In the genomic region with DNA sequence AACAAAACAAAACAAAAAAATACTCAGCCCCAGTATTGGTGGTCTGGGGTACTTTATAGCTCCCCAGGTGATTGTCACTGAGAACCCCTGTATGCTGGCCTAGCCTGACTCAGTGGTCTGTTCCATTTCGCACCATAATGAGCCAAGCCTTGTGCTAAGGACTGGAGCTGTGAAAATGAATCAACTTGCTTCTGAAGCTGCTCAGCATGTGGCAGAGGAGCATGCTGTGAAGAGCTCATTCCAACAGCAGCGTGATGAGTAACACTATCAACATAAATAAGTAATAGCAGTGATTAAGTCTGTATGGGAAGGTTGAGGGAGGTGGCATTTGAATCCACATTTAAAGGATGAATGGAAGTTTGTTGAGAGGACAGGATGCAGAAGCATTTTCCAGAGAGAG, we compare ENCODE assay signal across 16 cellular contexts.
DNase-seq lines count a peak whose midpoint lies in the region; ATAC-seq, FAIRE-seq and TF ChIP-seq lines count a peak whose summit lies in the region.
"Had no signal": no experiment of that assay in that cellular context is flagged by ENCODE, and none has a peak within 500 bp of the region (broad histone marks: within the 10 kb centered on the region; RNA-seq: fewer than 3 reads in every experiment).

No MANE protein-coding gene starts in this region.

- peak; percentile 36 for FAIRE-seq in bronchial epithelial cell (lab: Jason Lieb, UNC)
- FAIRE-seq: HTR-8/SVneo, TTC549 had no signal

- no peak overlapping the region for H2BK5ac ChIP-seq in mesendoderm (ENCODE audit: low read length)

- H3K23ac ChIP-seq in mesendoderm (ENCODE audit: low read length), result no peak overlapping the region

- no peak overlapping the region for H3K56ac ChIP-seq in mesendoderm (ENCODE audit: low read length)

- peak overlapping the region; percentile 74 for H3K4ac ChIP-seq in mesendoderm (ENCODE audit: low read depth, low read length)

- no peak overlapping the region for H3K4me3 ChIP-seq in bronchial epithelial cell (ENCODE audit: low read depth, low read length)
- no peak overlapping the region for H3K4me3 ChIP-seq in mesendoderm (ENCODE audit: low read length)
- H3K4me3 ChIP-seq: BLaER1 treated with 17β-estradiol and CSF1 and Interleukin-3, amounts not matched to agents 10 nM and 100 nM; lung had no signal

- no peak overlapping the region for H2BK120ac ChIP-seq in mesendoderm (ENCODE audit: low read depth, low read length)

- H3K36me3 ChIP-seq in bronchial epithelial cell (ENCODE audit: control insufficient read depth, insufficient read depth, low read length) (no peaks in the 10 kb centered on the region), mesendoderm (ENCODE audit: control insufficient read depth, insufficient read depth, low read length) (no peaks in the 10 kb centered on the region)
- H3K36me3 ChIP-seq: BLaER1 treated with 17β-estradiol and CSF1 and Interleukin-3, amounts not matched to agents 10 nM and 100 nM had no signal

- no peak overlapping the region for H3K9ac ChIP-seq in mesendoderm (ENCODE audit: low read length)
- H3K9ac ChIP-seq: BLaER1 treated with 17β-estradiol and CSF1 and Interleukin-3, amounts not matched to agents 10 nM and 100 nM had no signal

- no peaks in the 10 kb centered on the region for H3K79me1 ChIP-seq in mesendoderm (ENCODE audit: low read length)

- no peak overlapping the region for H2AK5ac ChIP-seq in mesendoderm (ENCODE audit: low read length)

- H3K18ac ChIP-seq in mesendoderm (ENCODE audit: low read length), result no peak overlapping the region

- H3K4me1 ChIP-seq in mesendoderm (ENCODE audit: control insufficient read depth, low read depth, low read length), result peaks cover 26% of the 10 kb centered on the region
- H3K4me1 ChIP-seq: BLaER1 treated with 17β-estradiol and CSF1 and Interleukin-3, amounts not matched to agents 10 nM and 100 nM had no signal

- no peaks in the 10 kb centered on the region for H3K79me2 ChIP-seq in mesendoderm (ENCODE audit: control insufficient read depth, insufficient read depth, low read length)

- H3K4me2 ChIP-seq in mesendoderm (ENCODE audit: low read length), result no peak overlapping the region
- H3K4me2 ChIP-seq: BLaER1 treated with 17β-estradiol and CSF1 and Interleukin-3, amounts not matched to agents 10 nM and 100 nM had no signal

- no peak overlapping the region for H2BK15ac ChIP-seq in mesendoderm (replicated peaks; ENCODE audit: low read depth)

- no peak for TF ChIP-seq CTCF in bronchial epithelial cell (IDR thresholded peaks at IDR 0.05; ENCODE audit: insufficient read depth, low read length, severe bottlenecking)

- DNase-seq in EL, result peak; percentile 39
- DNase-seq in NCI-H2227 (lab: John Stamatoyannopoulos, UW; ENCODE audit: unreplicated experiment), result peak; percentile 46
- DNase-seq in bronchial epithelial cell (ENCODE audit: low read depth), result peak; percentile 92
- DNase-seq in mesendoderm, result peak; percentile 98
- no peak for DNase-seq in NCI-H1105 (lab: John Stamatoyannopoulos, UW)
- no peak for DNase-seq in DMS79 treated with DMSO at 0.1 percent for 48 hours (lab: John Stamatoyannopoulos, UW)
- DNase-seq in stimulated activated CD8-positive, alpha-beta memory T cell treated with anti-CD3 and anti-CD28 coated beads, Interleukin-4, amount 100 ng/mL, for 48 hours, result no peak
- DNase-seq: activated naive CD8-positive, alpha-beta T cell treated with anti-CD3 and anti-CD28 coated beads, Interleukin-2, amount 10 ng/mL, durations not matched to agents 7 days and 5 days; glutamatergic neuron; NCI-H2029 treated with DMSO at 0.1 percent for 48 hours; stimulated activated CD4-positive, alpha-beta T cell treated with anti-CD3 and anti-CD28 coated beads, Interleukin-15, amount 100 ng/mL, for 24 hours had no signal

- no peak for ATAC-seq in activated CD4-positive, CD25-positive, alpha-beta regulatory T cell treated with anti-CD3 and anti-CD28 coated beads, Interleukin-2, amount 50 U/mL, for 24 hours

- H3K27me3 ChIP-seq in bronchial epithelial cell (ENCODE audit: control insufficient read depth, insufficient read depth, low read length) (no peaks in the 10 kb centered on the region), mesendoderm (ENCODE audit: insufficient read depth, low read length, poor library complexity) (no peaks in the 10 kb centered on the region)
- H3K27me3 ChIP-seq: BLaER1 treated with 17β-estradiol and CSF1 and Interleukin-3, amounts not matched to agents 10 nM and 100 nM had no signal

- H4K5ac ChIP-seq in mesendoderm (ENCODE audit: low read length), result no peak overlapping the region

- no peak overlapping the region for H4K8ac ChIP-seq in mesendoderm (ENCODE audit: low read depth, low read length)

- no CpG with 5 or more reads among the region's 2 CpGs for WGBS in mesendoderm (ENCODE audit: extremely low coverage, insufficient coverage, low lambda C conversion rate)

- no peak overlapping the region for H3K27ac ChIP-seq in mesendoderm (ENCODE audit: low read depth, low read length)
- H3K27ac ChIP-seq: BLaER1 treated with 17β-estradiol and CSF1 and Interleukin-3, amounts not matched to agents 10 nM and 100 nM had no signal

Comparison
In these comparisons a context has a peak if more than half of its experiments do, and no peak if none do; other contexts are left out.
1. DNase-seq: peak in EL (single experiment), NCI-H2227 (single experiment), bronchial epithelial cell (single experiment) and mesendoderm (single experiment); none in NCI-H1105 (single experiment), DMS79 treated with DMSO at 0.1 percent for 48 hours (single experiment) and stimulated activated CD8-positive, alpha-beta memory T cell treated with anti-CD3 and anti-CD28 coated beads, Interleukin-4, amount 100 ng/mL, for 48 hours (single experiment).